In genomic region chr11:6735306-6735705, GRCh38 we compare ENCODE assay signal across 1 cellular context.
TF ChIP-seq lines count a peak whose summit lies in the region.

No MANE protein-coding gene starts in this region.

TF ChIP-seq in GM12878, 131 proteins besides CTCF, POLR2A, EP300 and RAD21:
- 0 out of 2 replicates have a peak, but pooled peaks have one; percentile 7 for TF ChIP-seq JUNB (IDR thresholded peaks at IDR 0.05)
- TF ChIP-seq YBX1 (IDR thresholded peaks at IDR 0.05): no peak
